ENCODE assay signal across 8 cellular contexts in the genomic region with DNA sequence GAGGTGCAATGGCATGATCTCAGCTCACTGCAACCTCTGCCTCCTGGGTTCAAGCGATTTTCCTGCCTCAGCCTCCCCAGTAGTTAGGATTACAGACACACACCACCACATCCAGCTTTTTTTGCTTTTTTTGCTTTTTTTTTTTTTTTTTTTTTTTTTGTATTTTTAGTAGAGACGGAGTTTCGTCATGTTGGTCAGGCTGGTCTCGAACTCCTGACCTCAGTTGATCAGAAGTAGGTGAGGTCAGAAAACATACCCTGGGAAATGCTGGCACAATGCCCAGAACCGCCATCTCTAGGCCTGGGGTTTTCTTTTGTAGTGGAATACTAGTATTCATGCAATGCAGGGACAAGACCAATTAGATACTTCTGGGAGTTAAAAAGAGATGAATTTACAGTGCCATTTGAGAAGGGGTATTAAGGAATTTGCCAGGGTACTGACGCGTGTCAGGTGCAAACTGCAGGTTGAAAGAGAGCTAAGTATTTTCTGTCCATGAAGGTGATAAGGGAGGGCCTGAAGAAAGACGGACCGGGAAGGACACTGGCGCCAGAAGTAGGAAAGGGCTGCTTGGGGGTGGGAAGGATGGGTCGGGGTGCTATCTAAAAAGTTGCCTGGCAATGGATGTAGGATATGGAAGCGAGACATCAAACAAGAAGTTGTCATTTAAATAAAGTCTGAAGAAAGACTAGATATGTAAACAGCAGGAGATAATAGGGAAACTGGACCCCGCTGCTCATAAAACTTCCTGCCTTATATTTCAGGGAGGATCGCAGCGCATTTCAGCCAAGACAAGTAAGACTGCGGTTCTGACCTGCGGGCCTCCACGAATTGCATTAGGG.
A peak's percentile ranks its signal among the peaks of the same experiment; 100 is the strongest.
DNase-seq lines count a peak whose midpoint lies in the region; ATAC-seq and TF ChIP-seq lines count a peak whose summit lies in the region.
"Not testable (repeated sequence)": the region's sequence is repeated elsewhere in the genome, so short reads cannot be mapped to it uniquely, and the experiment has no call there.

No MANE protein-coding gene starts in this region.

- peak; percentile 16 for DNase-seq in DMS 273 (lab: John Stamatoyannopoulos, UW; ENCODE audit: unreplicated experiment)
- peak; percentile 62 to 66 for DNase-seq in SHP77 (lab: John Stamatoyannopoulos, UW)
- DNase-seq in activated CD8-positive, alpha-beta T cell treated with anti-CD3 and anti-CD28 coated beads, Interleukin-2, amount 10 ng/mL, durations not matched to agents 7 days and 5 days; brain microvascular endothelial cell; glutamatergic neuron; natural killer cell: not testable (repeated sequence)
- peak in 5 of 49 donors; percentile 3 to 24 (median 10) for DNase-seq in substantia nigra (lab: John Stamatoyannopoulos, UW)

- ATAC-seq in activated CD8-positive, alpha-beta T cell treated with anti-CD3 and anti-CD28 coated beads, Interleukin-2, amount 10 ng/mL, durations not matched to agents 7 days and 5 days; natural killer cell: not testable (repeated sequence)

- peak overlapping the region; percentile 93 for H3K27ac ChIP-seq in KOPT-K1 (ENCODE audit: low read depth, low read length, poor library complexity, severe bottlenecking)
- H3K27ac ChIP-seq in brain microvascular endothelial cell: peak overlapping the region; percentile 98
- H3K27ac ChIP-seq in substantia nigra (ENCODE audit: low read depth, low read length, poor library complexity, severe bottlenecking): peak overlapping the region; percentile 90

- not testable (repeated sequence) for H3K4me3 ChIP-seq in brain microvascular endothelial cell (ENCODE audit: low read depth, low read length)

- not testable (repeated sequence) for H3K36me3 Mint-ChIP-seq in activated CD8-positive, alpha-beta T cell treated with anti-CD3 and anti-CD28 coated beads, Interleukin-2, amount 10 ng/mL, durations not matched to agents 7 days and 5 days (ENCODE audit: low read depth); glutamatergic neuron (ENCODE audit: unreplicated experiment); natural killer cell

- in situ Hi-C loops in brain microvascular endothelial cell (cut with HindIII; ENCODE audit: low pct_ligation_motif_present, low sequenced_read_pairs): not testable (repeated sequence)

- peak overlapping the region; percentile 50 for H3K27ac Mint-ChIP-seq in activated CD8-positive, alpha-beta T cell treated with anti-CD3 and anti-CD28 coated beads, Interleukin-2, amount 10 ng/mL, durations not matched to agents 7 days and 5 days
- H3K27ac Mint-ChIP-seq in glutamatergic neuron (ENCODE audit: unreplicated experiment) (peak overlapping the region; percentile 11), natural killer cell (peak overlapping the region; percentile 97 to 100)

- TF ChIP-seq CTCF in brain microvascular endothelial cell (IDR thresholded peaks at IDR 0.05; ENCODE audit: low read depth, low read length, missing control alignments); glutamatergic neuron (IDR thresholded peaks at IDR 0.05; ENCODE audit: partially characterized antibody, unreplicated experiment); natural killer cell (IDR thresholded peaks at IDR 0.05): not testable (repeated sequence)

- H3K4me1 Mint-ChIP-seq in activated CD8-positive, alpha-beta T cell treated with anti-CD3 and anti-CD28 coated beads, Interleukin-2, amount 10 ng/mL, durations not matched to agents 7 days and 5 days (ENCODE audit: low read depth): peaks cover 52% of the 10 kb centered on the region
- not testable (repeated sequence) for H3K4me1 Mint-ChIP-seq in glutamatergic neuron (ENCODE audit: low read depth, unreplicated experiment)
- peaks cover 12 to 50% of the 10 kb centered on the region in 2 donors for H3K4me1 Mint-ChIP-seq in natural killer cell

- CTCF ChIA-PET in activated CD8-positive, alpha-beta T cell treated with anti-CD3 and anti-CD28 coated beads, Interleukin-2, amount 10 ng/mL, durations not matched to agents 7 days and 5 days (lab: Charles Lee): interaction anchor here (1.0 to 1.7 kb wide), 4 partner anchors 12 to 24 kb away, joined by 3 to 8 read pairs (median 6); no protein-coding TSS in a partner anchor

- not testable (repeated sequence) for H3K9me3 Mint-ChIP-seq in activated CD8-positive, alpha-beta T cell treated with anti-CD3 and anti-CD28 coated beads, Interleukin-2, amount 10 ng/mL, durations not matched to agents 7 days and 5 days (ENCODE audit: insufficient read depth); glutamatergic neuron (ENCODE audit: unreplicated experiment); natural killer cell

- POLR2A ChIA-PET in activated CD8-positive, alpha-beta T cell treated with anti-CD3 and anti-CD28 coated beads, Interleukin-2, amount 10 ng/mL, durations not matched to agents 7 days and 5 days (lab: Charles Lee): interaction anchor here (0.8 to 1.9 kb wide), 7 partner anchors 12 to 124 kb away, joined by 3 to 68 read pairs (median 5); no protein-coding TSS in a partner anchor

- intact Hi-C loops in natural killer cell (cut with micrococcal nuclease): loop anchor here (10.0 kb wide), 1 partner anchor 47 kb away; no protein-coding TSS in a partner anchor

- peak overlapping the region; percentile 5 for H3K4me3 Mint-ChIP-seq in activated CD8-positive, alpha-beta T cell treated with anti-CD3 and anti-CD28 coated beads, Interleukin-2, amount 10 ng/mL, durations not matched to agents 7 days and 5 days
- H3K4me3 Mint-ChIP-seq in glutamatergic neuron (ENCODE audit: unreplicated experiment) (peak overlapping the region; percentile 40), natural killer cell (peak overlapping the region; percentile 43)

- H3K27me3 ChIP-seq in brain microvascular endothelial cell (replicated peaks): not testable (repeated sequence)

- not testable (repeated sequence) for H3K27me3 Mint-ChIP-seq in activated CD8-positive, alpha-beta T cell treated with anti-CD3 and anti-CD28 coated beads, Interleukin-2, amount 10 ng/mL, durations not matched to agents 7 days and 5 days (ENCODE audit: low read depth); natural killer cell (ENCODE audit: low read depth in 2 of 2)
- H3K27me3 Mint-ChIP-seq in glutamatergic neuron (ENCODE audit: unreplicated experiment): peaks cover 14% of the 10 kb centered on the region

- H3K36me3 ChIP-seq in KOPT-K1 (ENCODE audit: insufficient read depth, low read length); brain microvascular endothelial cell (replicated peaks): not testable (repeated sequence)

- H3K9me3 ChIP-seq in KOPT-K1 (ENCODE audit: insufficient read depth, low read length, poor library complexity, severe bottlenecking): not testable (repeated sequence)

Comparison
In these comparisons a context has a peak if more than half of its experiments do, and no peak if none do; other contexts are left out.
1. H3K27ac Mint-ChIP-seq: peak in every context shown above with its lines; median percentile 98 in natural killer cell; 50 in activated CD8-positive, alpha-beta T cell treated with anti-CD3 and anti-CD28 coated beads, Interleukin-2, amount 10 ng/mL, durations not matched to agents 7 days and 5 days; 11 in glutamatergic neuron.